ENCODE assay signal across 17 cellular contexts in genomic region chr2:98683728-98684127, GRCh38.
"Had no signal": no experiment of that assay in that cellular context is flagged by ENCODE, and none has a peak within 500 bp of the region (broad histone marks: within the 10 kb centered on the region; RNA-seq: fewer than 3 reads in every experiment).

No MANE protein-coding gene starts in this region.

- H3K4me3 ChIP-seq: dorsolateral prefrontal cortex, stomach, tibial artery had no signal

- DNase-seq: activated CD4-positive, alpha-beta T cell treated with anti-CD3 and anti-CD28 coated beads, Interleukin-2, amount 10 ng/mL, durations not matched to agents 7 days and 5 days; activated CD8-positive, alpha-beta memory T cell treated with anti-CD3 and anti-CD28 coated beads, Interleukin-2, amount 10 ng/mL, durations not matched to agents 7 days and 5 days; anterior cingulate cortex; dorsolateral prefrontal cortex; head of caudate nucleus; islet precursor cell; nephron progenitor cell; SK-N-SH; stimulated activated CD4-positive, alpha-beta T cell treated with anti-CD3 and anti-CD28 coated beads, Interleukin-12 subunit alpha, Interleukin-12 subunit beta, amount 100 ng/mL, for 4 hours; stomach; tibial artery had no signal

- H3K36me3 Mint-ChIP-seq: WTC11 had no signal

- H3K4me3 Mint-ChIP-seq: activated CD4-positive, alpha-beta T cell treated with anti-CD3 and anti-CD28 coated beads, Interleukin-2, amount 10 ng/mL, durations not matched to agents 7 days and 5 days; activated CD8-positive, alpha-beta memory T cell treated with anti-CD3 and anti-CD28 coated beads, Interleukin-2, amount 10 ng/mL, durations not matched to agents 7 days and 5 days; memory B cell; nephron progenitor cell; T-helper 1 cell treated with Interleukin-12 subunit alpha and Interleukin-12 subunit beta and Interleukin-4 antibody, amounts not matched to agents 30 μg/mL and 1 μg/mL, for 36 hours; WTC11 had no signal

- H3K9me3 ChIP-seq: SK-N-SH, stomach, tibial artery had no signal

- H3K9me3 Mint-ChIP-seq: memory B cell; T-helper 1 cell treated with Interleukin-12 subunit alpha and Interleukin-12 subunit beta and Interleukin-4 antibody, amounts not matched to agents 30 μg/mL and 1 μg/mL, for 36 hours had no signal

- H3K27ac Mint-ChIP-seq: activated CD4-positive, alpha-beta T cell treated with anti-CD3 and anti-CD28 coated beads, Interleukin-2, amount 10 ng/mL, durations not matched to agents 7 days and 5 days; activated CD8-positive, alpha-beta memory T cell treated with anti-CD3 and anti-CD28 coated beads, Interleukin-2, amount 10 ng/mL, durations not matched to agents 7 days and 5 days; memory B cell; nephron progenitor cell; T-helper 1 cell treated with Interleukin-12 subunit alpha and Interleukin-12 subunit beta and Interleukin-4 antibody, amounts not matched to agents 30 μg/mL and 1 μg/mL, for 36 hours; WTC11 had no signal

- H3K4me2 ChIP-seq: SK-N-SH had no signal

- H3K4me1 ChIP-seq: stomach, tibial artery had no signal

- H3K9ac ChIP-seq: SK-N-SH had no signal

- ATAC-seq: activated CD8-positive, alpha-beta memory T cell treated with anti-CD3 and anti-CD28 coated beads, Interleukin-2, amount 10 ng/mL, durations not matched to agents 7 days and 5 days; activated naive CD4-positive, alpha-beta T cell treated with anti-CD3 and anti-CD28 coated beads, Interleukin-2, amount 50 U/mL, for 72 hours; esophagus mucosa; left lobe of liver; WTC11 had no signal

- H3K27ac ChIP-seq: tibial artery had no signal

- H3K27me3 ChIP-seq: dorsolateral prefrontal cortex, stomach, tibial artery had no signal

- H3K27me3 Mint-ChIP-seq: activated CD4-positive, alpha-beta T cell treated with anti-CD3 and anti-CD28 coated beads, Interleukin-2, amount 10 ng/mL, durations not matched to agents 7 days and 5 days; activated CD8-positive, alpha-beta memory T cell treated with anti-CD3 and anti-CD28 coated beads, Interleukin-2, amount 10 ng/mL, durations not matched to agents 7 days and 5 days; memory B cell had no signal

- H3K36me3 ChIP-seq: stomach, tibial artery had no signal
